In genomic region chr1:47334765-47335435, GRCh38 we compare ENCODE assay signal across 2 cellular contexts.
TF ChIP-seq lines count a peak whose summit lies in the region.

No MANE protein-coding gene starts in this region.

TF ChIP-seq in SK-N-SH treated with all-trans-retinoic acid at 6 μM for 48 hours, 23 proteins besides CTCF, POLR2A, EP300 and RAD21 (continued from another document):
- no peak for TF ChIP-seq PATZ1 (CRISPR knock-in tag; IDR thresholded peaks at IDR 0.05; ENCODE audit: borderline replicate concordance)
- no peak for TF ChIP-seq SNAI2 (CRISPR knock-in tag; IDR thresholded peaks at IDR 0.05)
- TF ChIP-seq CSDC2 (CRISPR knock-in tag; IDR thresholded peaks at IDR 0.05) = no peak
- TF ChIP-seq TCF4 (CRISPR knock-in tag; IDR thresholded peaks at IDR 0.05; ENCODE audit: borderline replicate concordance) = no peak
- TF ChIP-seq POU6F1 (CRISPR knock-in tag; IDR thresholded peaks at IDR 0.05; ENCODE audit: borderline replicate concordance, low read depth) = no peak
- TF ChIP-seq TSHZ2 (CRISPR knock-in tag; IDR thresholded peaks at IDR 0.05) = no peak
- no peak for TF ChIP-seq TOX (CRISPR knock-in tag; IDR thresholded peaks at IDR 0.05; ENCODE audit: borderline replicate concordance)
- TF ChIP-seq BACH2 (CRISPR knock-in tag; IDR thresholded peaks at IDR 0.05; ENCODE audit: borderline replicate concordance) = no peak
- TF ChIP-seq ESRRG (CRISPR knock-in tag; IDR thresholded peaks at IDR 0.05) = no peak
- no peak for TF ChIP-seq ZNF8 (CRISPR knock-in tag; IDR thresholded peaks at IDR 0.05)
- TF ChIP-seq ZFP30 (CRISPR knock-in tag; IDR thresholded peaks at IDR 0.05) = no peak
- TF ChIP-seq GLIS3 (CRISPR knock-in tag; IDR thresholded peaks at IDR 0.05) = no peak

TF ChIP-seq in WTC11, 78 proteins besides CTCF, POLR2A, EP300 and RAD21 (continued from another document):
- TF ChIP-seq ZNF512 (CRISPR knock-in tag; IDR thresholded peaks at IDR 0.05; ENCODE audit: borderline replicate concordance) (no peak), USF1 (CRISPR knock-in tag; IDR thresholded peaks at IDR 0.05) (no peak), ZNF425 (CRISPR knock-in tag; conservative IDR thresholded peaks at IDR 0.05) (no peak), JAZF1 (CRISPR knock-in tag; IDR thresholded peaks at IDR 0.05) (no peak), ZNF532 (CRISPR knock-in tag; IDR thresholded peaks at IDR 0.05; ENCODE audit: borderline replicate concordance) (no peak)
